12 cellular contexts compared by ENCODE assay signal in the genomic region with DNA sequence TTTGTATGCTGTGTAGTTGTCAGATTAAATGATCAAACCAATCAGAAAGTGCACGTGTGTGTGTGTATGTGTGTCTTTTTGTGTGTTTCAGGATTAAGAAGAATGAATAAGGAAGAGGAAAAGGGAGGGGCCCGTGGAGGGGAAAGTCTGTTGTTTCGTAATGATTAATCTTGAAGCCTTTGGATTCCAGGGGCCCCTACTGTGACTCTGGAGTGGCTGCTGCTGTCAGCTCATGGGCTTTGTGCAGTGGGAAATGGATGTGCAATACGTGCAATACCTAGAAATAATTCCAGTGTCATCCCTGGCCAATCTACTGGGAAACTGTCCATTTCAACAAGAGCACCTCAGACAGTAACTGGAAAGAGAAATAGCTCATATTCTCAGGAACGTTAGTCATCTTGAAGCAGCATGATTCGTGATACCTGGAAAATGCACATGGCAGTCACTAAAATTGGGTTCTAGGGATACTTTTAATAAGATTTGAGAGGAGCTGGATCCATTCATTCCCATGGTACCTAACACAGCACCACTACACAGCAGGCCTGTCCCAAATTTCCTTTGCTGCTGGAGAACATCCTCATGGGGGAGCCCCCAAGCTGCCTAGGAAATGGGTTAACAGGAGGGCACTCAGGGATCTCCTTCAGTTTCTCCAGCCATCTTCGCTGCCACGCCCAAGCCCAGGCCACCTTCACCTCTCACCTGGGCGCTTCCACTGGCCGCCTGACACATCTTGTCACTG.
DNase-seq lines count a peak whose midpoint lies in the region; ATAC-seq and TF ChIP-seq lines count a peak whose summit lies in the region.
"Had no signal": no experiment of that assay in that cellular context is flagged by ENCODE, and none has a peak within 500 bp of the region (broad histone marks: within the 10 kb centered on the region; RNA-seq: fewer than 3 reads in every experiment).

No MANE protein-coding gene starts in this region.

- BruUV-seq in A673 (replicated peaks; lab: Mats Ljungman, UMichigan): no TSS peak

- no peaks in the 10 kb centered on the region for H3K36me3 ChIP-seq in A673 (ENCODE audit: insufficient read depth, low read length, poor library complexity, severe bottlenecking)

- no peak overlapping the region for H3K4me3 ChIP-seq in A673 (ENCODE audit: low read depth, low read length, poor library complexity, severe bottlenecking)
- H3K4me3 ChIP-seq: SJSA1 had no signal

- H3K27me3 ChIP-seq in A673 (replicated peaks; ENCODE audit: insufficient read depth, low read depth, low read length, poor library complexity): no peaks in the 10 kb centered on the region
- H3K27me3 ChIP-seq: SJSA1 had no signal

- ATAC-seq in GM21390 (IDR thresholded peaks at IDR 0.05; ENCODE audit: unreplicated experiment): no peak

- CTCF ChIA-PET in A673 (lab: Charles Lee) (no interaction called here), RWPE1 (lab: Yijun Ruan, JAX) (interaction anchor here (1.0 kb wide), 1 partner anchor 9 kb away, joined by 4 read pairs; no protein-coding TSS in a partner anchor)

- H3K9me3 ChIP-seq in A673 (ENCODE audit: low read depth, low read length, poor library complexity, severe bottlenecking): no peaks in the 10 kb centered on the region
- H3K9me3 ChIP-seq: SJSA1 had no signal

- H3K4me1 ChIP-seq in A673 (ENCODE audit: insufficient read depth, low read length, poor library complexity, severe bottlenecking): peaks cover 65% of the 10 kb centered on the region

- TF ChIP-seq CTCF in A673 (conservative IDR thresholded peaks at IDR 0.05; ENCODE audit: low read depth, low read length) (no peak), RWPE1 (conservative IDR thresholded peaks at IDR 0.05; ENCODE audit: low read depth) (no peak)

- DNase-seq in A673 (ENCODE audit: low spot score) (peak; percentile 89), GF-D8 (lab: John Stamatoyannopoulos, UW) (peak; percentile 38), RWPE1 (ENCODE audit: low spot score) (peak; percentile 36), glomerular visceral epithelial cell (ENCODE audit: extremely low spot score) (peak; percentile 45), SHP77 (lab: John Stamatoyannopoulos, UW) (no peak), cardiac septum (ENCODE audit: low spot score) (no peak)
- no peak for DNase-seq in activated CD4-positive, CD25-positive, alpha-beta regulatory T cell (lab: John Stamatoyannopoulos, UW)
- DNase-seq: activated effector memory CD4-positive, alpha-beta T cell treated with anti-CD3 and anti-CD28 coated beads, Interleukin-2, amount 50 U/mL, for 16 hours; NCI-H1105; trophoblast cell had no signal

- H3K27ac ChIP-seq in A673 (ENCODE audit: low read depth, low read length, poor library complexity, severe bottlenecking) (peak overlapping the region; percentile 56), RWPE1 (peak overlapping the region; percentile 27; the same call in 1 of the 2 replicates)
- H3K27ac ChIP-seq: SJSA1 had no signal

- intact Hi-C loops in A673 (cut with micrococcal nuclease; ENCODE audit: unreplicated experiment) (loop anchor here (2.0 to 10.0 kb wide), 6 partner anchors 88 to 608 kb away; no protein-coding TSS in a partner anchor), cardiac septum (cut with DNase I) (loop anchor here (10.0 kb wide), 1 partner anchor 608 kb away; no protein-coding TSS in a partner anchor)

- POLR2A ChIA-PET in A673 (lab: Charles Lee; ENCODE audit: low non-redundant PET) (no interaction called here), RWPE1 (lab: Yijun Ruan, JAX; ENCODE audit: low non-redundant PET) (no interaction called here)

Comparison
In these comparisons a context has a peak if more than half of its experiments do, and no peak if none do; other contexts are left out.
1. DNase-seq: peak in A673 (single experiment), GF-D8 (single experiment), RWPE1 (single experiment) and glomerular visceral epithelial cell (single experiment); none in SHP77 (0 of 2), cardiac septum (single experiment) and activated CD4-positive, CD25-positive, alpha-beta regulatory T cell (0 of 4).